In the genomic region with DNA sequence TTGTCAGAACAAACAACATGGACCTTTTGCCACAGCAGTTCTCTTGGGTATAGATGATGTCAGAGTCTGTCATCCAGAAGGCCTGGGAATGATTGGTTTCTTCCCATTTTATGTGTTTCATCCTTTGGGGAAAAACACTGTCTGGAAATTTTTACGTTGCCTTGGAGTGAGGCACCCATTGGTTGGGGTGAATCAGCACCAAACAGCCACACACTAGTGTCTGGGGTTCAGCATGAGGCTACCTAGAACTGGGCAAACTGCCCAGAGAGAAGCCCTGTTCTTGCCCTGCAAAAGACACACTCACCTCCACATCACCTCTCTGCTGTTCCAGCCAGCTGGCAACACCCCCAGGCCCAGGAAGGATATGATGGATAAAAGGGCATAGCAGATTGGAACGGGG, we compare ENCODE assay signal across 19 cellular contexts.
DNase-seq lines count a peak whose midpoint lies in the region; ATAC-seq and TF ChIP-seq lines count a peak whose summit lies in the region.
"Had no signal": no experiment of that assay in that cellular context is flagged by ENCODE, and none has a peak within 500 bp of the region (broad histone marks: within the 10 kb centered on the region; RNA-seq: fewer than 3 reads in every experiment).

No MANE protein-coding gene starts in this region.

- DNase-seq in BE2C (peak; percentile 32), HT1080 (ENCODE audit: low read depth) (peak; percentile 82), astrocyte of the hippocampus (ENCODE audit: low read depth, low spot score) (peak; percentile 36), iris pigment epithelial cell (ENCODE audit: low read depth) (peak; percentile 73), AG08396 (ENCODE audit: low spot score) (no peak), NCI-H1417 treated with DMSO at 0.1 percent for 48 hours (lab: John Stamatoyannopoulos, UW) (no peak)
- DNase-seq in activated naive CD4-positive, alpha-beta T cell treated with anti-CD3 and anti-CD28 coated beads, Interleukin-2, amount 50 U/mL, for 16 hours, result no peak
- DNase-seq: activated CD4-positive, CD25-positive, alpha-beta regulatory T cell; activated gamma-delta T cell; anterior cingulate cortex; foreskin melanocyte; lower lobe of right lung; MM.1S; NCI-H187 treated with DMSO at 0.1 percent for 48 hours; NCI-H774; nephron progenitor cell; T-cell had no signal

- H3K4me3 ChIP-seq in BE2C (ENCODE audit: low read depth, low read length), result no peak overlapping the region
- H3K4me3 ChIP-seq: lower lobe of right lung had no signal

- no peak for ATAC-seq in HG03354 (IDR thresholded peaks at IDR 0.05; ENCODE audit: poor library complexity, severe bottlenecking, unreplicated experiment)
- ATAC-seq: lower lobe of right lung, Panc1, T-cell had no signal

- no peaks in the 10 kb centered on the region for H3K27me3 ChIP-seq in BE2C

- H3K4me1 ChIP-seq in BE2C, result peaks cover 11% of the 10 kb centered on the region
- H3K4me1 ChIP-seq: lower lobe of right lung had no signal

- no peaks in the 10 kb centered on the region for H3K36me3 ChIP-seq in BE2C
- H3K36me3 ChIP-seq: lower lobe of right lung had no signal

- TF ChIP-seq CTCF in BE2C (IDR thresholded peaks at IDR 0.05; ENCODE audit: low read depth, low read length), result no peak

- H3K9me3 ChIP-seq in BE2C, result no peaks in the 10 kb centered on the region
- H3K9me3 ChIP-seq: lower lobe of right lung had no signal

Comparison
In these comparisons a context has a peak if more than half of its experiments do, and no peak if none do; other contexts are left out.
1. DNase-seq: peak in BE2C (single experiment), HT1080 (single experiment), astrocyte of the hippocampus (single experiment) and iris pigment epithelial cell (single experiment); none in activated naive CD4-positive, alpha-beta T cell treated with anti-CD3 and anti-CD28 coated beads, Interleukin-2, amount 50 U/mL, for 16 hours (single experiment), AG08396 (single experiment) and NCI-H1417 treated with DMSO at 0.1 percent for 48 hours (single experiment).